19 cellular contexts compared by ENCODE assay signal in genomic region chr20:63401384-63402110, GRCh38. TPM values are rescaled to one million over a fixed set of nuclear protein-coding genes. Genes with fewer than 3 reads are reported as not detected.
A peak's percentile ranks its signal among the peaks of the same experiment; 100 is the strongest.
DNase-seq lines count a peak whose midpoint lies in the region; ATAC-seq, FAIRE-seq and TF ChIP-seq lines count a peak whose summit lies in the region.
"Had no signal": no experiment of that assay in that cellular context is flagged by ENCODE, and none has a peak within 500 bp of the region (broad histone marks: within the 10 kb centered on the region; RNA-seq: fewer than 3 reads in every experiment).

No MANE protein-coding gene starts in this region.

- H2AFZ ChIP-seq in HepG2 (ENCODE audit: low read length), result no peak overlapping the region
- no peak overlapping the region for H2AFZ ChIP-seq in H1 (ENCODE audit: low read length)
- no peak overlapping the region for H2AFZ ChIP-seq in neuronal stem cell (ENCODE audit: low read length)

- H3K9me3 ChIP-seq in HepG2 (ENCODE audit: low read length) (no peaks in the 10 kb centered on the region), right lobe of liver (no peaks in the 10 kb centered on the region), H1 (ENCODE audit: insufficient read depth in 2 of 2, low read depth in 1 of 2, low read length in 1 of 2) (no peaks in the 10 kb centered on the region), neuronal stem cell (replicated peaks in 1 of 2; ENCODE audit: control insufficient read depth in 2 of 2, insufficient read depth in 1 of 2, low read depth in 1 of 2, low read length in 2 of 2) (peaks cover 0 to 4% of the 10 kb centered on the region in 2 donors), SJCRH30 (replicated peaks) (no peaks in the 10 kb centered on the region)
- H3K9me3 ChIP-seq: BLaER1 had no signal

- H3K79me2 ChIP-seq in HepG2 (ENCODE audit: insufficient read depth, low read length) (no peaks in the 10 kb centered on the region), H1 (ENCODE audit: control insufficient read depth in 1 of 2, insufficient read depth in 2 of 2, low read length in 2 of 2) (no peaks in the 10 kb centered on the region)

- no peak overlapping the region for H3K23ac ChIP-seq in H1 (ENCODE audit: insufficient read length)
- H3K23ac ChIP-seq in neuronal stem cell (ENCODE audit: low read depth, low read length, poor library complexity), result peak overlapping the region; percentile 73

- H3K4me2 ChIP-seq in HepG2 (ENCODE audit: low read depth, low read length), result no peak overlapping the region
- no peak overlapping the region for H3K4me2 ChIP-seq in H1 (ENCODE audit: insufficient read depth in 1 of 2, low read depth in 2 of 2, low read length in 2 of 2)
- no peak overlapping the region for H3K4me2 ChIP-seq in neuronal stem cell (ENCODE audit: insufficient read depth, low read length, poor library complexity, severe bottlenecking)

- no peak overlapping the region for H2BK20ac ChIP-seq in H1 (ENCODE audit: low read length)

- no peak for ATAC-seq in HepG2
- no peak for ATAC-seq in right lobe of liver
- no peak for ATAC-seq in GM19324 (IDR thresholded peaks at IDR 0.05; ENCODE audit: low FRiP score, unreplicated experiment)

- no peak overlapping the region for H3K18ac ChIP-seq in H1 (ENCODE audit: extremely low read depth, low read length)
- H3K18ac ChIP-seq in neuronal stem cell (ENCODE audit: low read length), result peak overlapping the region; percentile 85

- TF ChIP-seq EP300 in HepG2 (IDR thresholded peaks at IDR 0.05; ENCODE audit: low read depth in 2 of 2, low read length in 2 of 2) (no peak), HepG2 (CRISPR knock-in tag; IDR thresholded peaks at IDR 0.05; ENCODE audit: borderline replicate concordance) (no peak), H1 (IDR thresholded peaks at IDR 0.05; ENCODE audit: borderline replicate concordance in 1 of 2, low read depth in 2 of 2, low read length in 2 of 2) (no peak)

- no peak for DNase-seq in HepG2 (ENCODE audit: low spot score)
- no peak for DNase-seq in right lobe of liver
- DNase-seq in H1 (ENCODE audit: low read depth in 1 of 2, low spot score in 2 of 2), result no peak
- no peak for DNase-seq in neuronal stem cell (ENCODE audit: low spot score)
- DNase-seq in LoVo (ENCODE audit: low spot score), result no peak
- no peak for DNase-seq in SJCRH30
- DNase-seq: 8988T; CD4-positive, alpha-beta memory T cell; DMS153; GF-D8; HCEC 1CT had no signal

- H2BK120ac ChIP-seq in H1 (replicated peaks; ENCODE audit: low read depth, low read length) (no peak overlapping the region), neuronal stem cell (ENCODE audit: low read depth, low read length) (no peak overlapping the region)

- no peaks in the 10 kb centered on the region for H3K23me2 ChIP-seq in H1 (ENCODE audit: low read depth, low read length)

- H2BK12ac ChIP-seq in H1 (ENCODE audit: low read depth, low read length), result peak overlapping the region; percentile 94; the same call in 1 of the 2 replicates
- H2BK12ac ChIP-seq in neuronal stem cell (ENCODE audit: low read length), result peak overlapping the region; percentile 84

- H3K56ac ChIP-seq in H1 (replicated peaks; ENCODE audit: insufficient read length, low read depth, low read length), result no peak overlapping the region

- TF ChIP-seq RAD21 in HepG2 (CRISPR knock-in tag; IDR thresholded peaks at IDR 0.05) (no peak), H1 (IDR thresholded peaks at IDR 0.05 in 1 of 2, conservative IDR thresholded peaks at IDR 0.05 in 1 of 2; ENCODE audit: low read depth in 2 of 2, low read length in 2 of 2) (no peak)

- no peaks in the 10 kb centered on the region for H3K36me3 ChIP-seq in HepG2 (replicated peaks in 1 of 2; ENCODE audit: control insufficient read depth in 1 of 2, insufficient read depth in 2 of 2, low read length in 2 of 2)
- H3K36me3 ChIP-seq in right lobe of liver, result no peaks in the 10 kb centered on the region
- H3K36me3 ChIP-seq in H1 (ENCODE audit: control insufficient read depth in 2 of 4, insufficient read depth in 4 of 4, low read length in 3 of 4), result no peaks in the 10 kb centered on the region
- no peaks in the 10 kb centered on the region for H3K36me3 ChIP-seq in neuronal stem cell (replicated peaks in 1 of 2; ENCODE audit: control insufficient read depth in 2 of 2, insufficient read depth in 2 of 2, low read length in 2 of 2)
- H3K36me3 ChIP-seq in SJCRH30, result no peaks in the 10 kb centered on the region
- H3K36me3 ChIP-seq: BLaER1 had no signal

- H3K14ac ChIP-seq in H1 (ENCODE audit: insufficient read length) (no peak overlapping the region), neuronal stem cell (ENCODE audit: low read length) (peak overlapping the region; percentile 98)

- H3K4me1 ChIP-seq in HepG2 (ENCODE audit: insufficient read depth, low read length) (no peaks in the 10 kb centered on the region; the same call in 1 of the 2 replicates), right lobe of liver (no peaks in the 10 kb centered on the region), H1 (replicated peaks in 1 of 4; ENCODE audit: control insufficient read depth in 3 of 4, insufficient read depth in 4 of 4, low read length in 3 of 4) (peaks cover 0 to 15% (median 9%) of the 10 kb centered on the region in 4 experiments; a peak in 4 of 7 replicates), neuronal stem cell (ENCODE audit: control insufficient read depth in 2 of 2, insufficient read depth in 1 of 2, low read depth in 1 of 2, low read length in 2 of 2) (peaks cover 0 to 5% of the 10 kb centered on the region in 2 donors), SJCRH30 (no peaks in the 10 kb centered on the region)

- no peak overlapping the region for H2BK15ac ChIP-seq in H1 (ENCODE audit: low read length)
- H2BK15ac ChIP-seq in neuronal stem cell (ENCODE audit: low read length), result no peak overlapping the region

- BruUV-seq in HepG2 (replicated peaks; lab: Mats Ljungman, UMichigan), result no TSS peak

- H2AK5ac ChIP-seq in H1 (ENCODE audit: low read depth, low read length) (0 out of 2 replicates have a peak overlapping the region, but pooled peaks have one; percentile 39), neuronal stem cell (ENCODE audit: low read depth, low read length) (peak overlapping the region; percentile 95)

- peaks cover 57 to 99% of the 10 kb centered on the region in 2 experiments for H3K27me3 ChIP-seq in HepG2 (ENCODE audit: control insufficient read depth in 1 of 2, insufficient read depth in 2 of 2, low read length in 2 of 2)
- H3K27me3 ChIP-seq in right lobe of liver, result no peaks in the 10 kb centered on the region
- no peaks in the 10 kb centered on the region for H3K27me3 ChIP-seq in H1 (replicated peaks in 1 of 4; ENCODE audit: control insufficient read depth in 3 of 4, extremely low read depth in 1 of 4, insufficient read depth in 3 of 4, low read length in 3 of 4)
- peaks cover 0 to 3% (median 0%) of the 10 kb centered on the region in 3 experiments for H3K27me3 ChIP-seq in neuronal stem cell (ENCODE audit: control insufficient read depth in 3 of 3, insufficient read depth in 3 of 3, low read depth in 1 of 3, low read length in 3 of 3)
- H3K27me3 ChIP-seq in SJCRH30, result peaks cover 90% of the 10 kb centered on the region

- H3K27ac ChIP-seq in HepG2 (ENCODE audit: extremely low read length, insufficient read depth, low read length) (no peak overlapping the region), right lobe of liver (no peak overlapping the region), H1 (ENCODE audit: low read depth, low read length) (no peak overlapping the region), neuronal stem cell (replicated peaks; ENCODE audit: low read length) (no peak overlapping the region), SJCRH30 (no peak overlapping the region)
- H3K27ac ChIP-seq: BLaER1, HL-60 had no signal

- H3K4me3 ChIP-seq in HepG2 (replicated peaks in 1 of 3; ENCODE audit: insufficient read depth in 1 of 3, low read depth in 2 of 3, low read length in 3 of 3) (no peak overlapping the region), right lobe of liver (no peak overlapping the region), H1 (ENCODE audit: extremely low read depth in 1 of 4, insufficient read depth in 2 of 4, low read depth in 3 of 4, low read length in 4 of 4) (no peak overlapping the region), neuronal stem cell (ENCODE audit: low read length in 2 of 2) (no peak overlapping the region), SJCRH30 (no peak overlapping the region)
- H3K4me3 ChIP-seq: BLaER1 had no signal

- in situ Hi-C loops in HepG2 (cut with HindIII; ENCODE audit: extremely low pct_ligation_motif_present, low pct_unique_long_range_greater_than_20kb), result no loop called here

- TF ChIP-seq CTCF in HepG2 (CRISPR knock-in tag; IDR thresholded peaks at IDR 0.05), result no peak
- TF ChIP-seq CTCF in right lobe of liver (IDR thresholded peaks at IDR 0.05), result no peak
- TF ChIP-seq CTCF in H1 (IDR thresholded peaks at IDR 0.05; ENCODE audit: control extremely low read depth in 1 of 3, insufficient read depth in 1 of 3, low read depth in 1 of 3, low read length in 3 of 3), result no peak

- POLR2A ChIA-PET in HepG2 (lab: Yijun Ruan, JAX), result no interaction called here
- POLR2A ChIA-PET in H1 (lab: Charles Lee; ENCODE audit: partially characterized antibody), result interaction anchor here (1.0 to 1.4 kb wide), 2 partner anchors 8 to 44 kb away, joined by 3 to 6 read pairs; no protein-coding TSS in a partner anchor

- H3K9ac ChIP-seq in HepG2 (ENCODE audit: insufficient read depth, low read depth, low read length), result no peak overlapping the region
- no peak overlapping the region for H3K9ac ChIP-seq in H1 (replicated peaks in 1 of 4; ENCODE audit: extremely low read depth in 1 of 4, low read depth in 3 of 4, low read length in 3 of 4)
- no peak overlapping the region for H3K9ac ChIP-seq in neuronal stem cell (ENCODE audit: low read depth, low read length, poor library complexity)
- H3K9ac ChIP-seq: BLaER1 had no signal

- 17% methylated on average over 21 of the region's 29 CpGs for WGBS in HepG2 (ENCODE audit: low lambda C conversion rate)
- WGBS in right lobe of liver (ENCODE audit: insufficient coverage, low coverage, low lambda C conversion rate, missing lambda C conversion rate), result 48% methylated on average over 13 of the region's 29 CpGs
- WGBS in H1 (ENCODE audit: extremely low coverage in 1 of 2, insufficient coverage in 1 of 2, insufficient read length in 1 of 2, insufficient replicate concordance in 2 of 2, low coverage in 1 of 2, low lambda C conversion rate in 2 of 2, missing lambda C conversion rate in 1 of 2), 2 experiments, result 89% methylated on average over 27 of the region's 29 CpGs; no CpG with 5 or more reads in 1 of the 2 experiments
- WGBS in neuronal stem cell (ENCODE audit: extremely low coverage in 2 of 2, insufficient read length in 2 of 2, insufficient replicate concordance in 1 of 2), 2 donors, result no CpG with 5 or more reads among the region's 29 CpGs

- TF ChIP-seq POLR2A in HepG2 (IDR thresholded peaks at IDR 0.05; ENCODE audit: insufficient read depth in 1 of 2, low read depth in 2 of 2, low read length in 2 of 2) (no peak), right lobe of liver (IDR thresholded peaks at IDR 0.05) (no peak), H1 (IDR thresholded peaks at IDR 0.05; ENCODE audit: control extremely low read depth in 1 of 2, low read depth in 2 of 2, low read length in 2 of 2) (no peak)

- H4K91ac ChIP-seq in H1 (replicated peaks; ENCODE audit: insufficient read length, low read length) (no peak overlapping the region), neuronal stem cell (ENCODE audit: low read depth, low read length, poor library complexity) (no peak overlapping the region)

- H4K8ac ChIP-seq in H1 (ENCODE audit: extremely low read depth, insufficient read depth, low read length) (peak overlapping the region; percentile 51; the same call in 1 of the 2 replicates), neuronal stem cell (ENCODE audit: low read depth, low read length) (no peak overlapping the region)

- peak overlapping the region; percentile 52; the same call in 1 of the 2 replicates for H2BK5ac ChIP-seq in H1 (ENCODE audit: low read depth, low read length)
- no peak overlapping the region for H2BK5ac ChIP-seq in neuronal stem cell (ENCODE audit: low read length)

- no peak overlapping the region for H4K5ac ChIP-seq in H1 (ENCODE audit: insufficient read length, low read depth, low read length)

- FAIRE-seq in HepG2 (lab: Jason Lieb, UNC), result no peak
- no peak for FAIRE-seq in H1 (lab: Jason Lieb, UNC)

- peaks cover 7% of the 10 kb centered on the region; the same call in 1 of the 2 replicates for H4K20me1 ChIP-seq in HepG2 (ENCODE audit: insufficient read depth, low read length)
- H4K20me1 ChIP-seq in H1 (replicated peaks in 1 of 2; ENCODE audit: control insufficient read depth in 1 of 2, insufficient read depth in 2 of 2, low read length in 2 of 2), result peaks cover 0 to 4% of the 10 kb centered on the region in 2 experiments

- intact Hi-C loops in HepG2 (cut with micrococcal nuclease; ENCODE audit: unreplicated experiment) (no loop called here), right lobe of liver (cut with DNase I) (no loop called here)

- no peaks in the 10 kb centered on the region for H3K79me1 ChIP-seq in H1 (ENCODE audit: low read depth, low read length)
- peaks cover 3% of the 10 kb centered on the region for H3K79me1 ChIP-seq in neuronal stem cell (ENCODE audit: low read depth, low read length)

- CTCF ChIA-PET in HepG2 (lab: Yijun Ruan, JAX; ENCODE audit: low intra/inter-chr PET ratio, low total read pairs), result no interaction called here
- CTCF ChIA-PET in H1 (lab: Charles Lee; ENCODE audit: partially characterized antibody), result interaction anchor here (0.9 to 1.4 kb wide), 4 partner anchors 8 to 178 kb away, joined by 3 to 7 read pairs (median 3); no protein-coding TSS in a partner anchor

- H3K4ac ChIP-seq in H1 (replicated peaks; ENCODE audit: insufficient read length, low read depth, low read length), result no peak overlapping the region
- H3K4ac ChIP-seq in neuronal stem cell (ENCODE audit: low read length), result no peak overlapping the region

RNA-seq across cellular contexts. Expression of gene CHRNA4, which starts 40.4 kb away (rescaled TPM):
- total RNA-seq in HepG2 (2016; rRNA removed; fragmentation: Illumina TruSeq; extraction: Trizol) (not detected in 2 replicates), right lobe of liver (100 to 1,000 TPM in 1 of 6 experiments, 10 to 100 TPM in 3, 1 to 10 TPM in 2; 4.6 to 165 (median 26.8) TPM)
- not detected in 2 replicates for total RNA-seq in HepG2 (2016; cell fraction: cytosol; rRNA removed; fragmentation: Illumina TruSeq; extraction: Trizol; ENCODE audit: low read depth)
- total RNA-seq in HepG2 (2016; cell fraction: insoluble cytoplasmic fraction; rRNA removed; fragmentation: Illumina TruSeq; extraction: Trizol), result not detected in 2 replicates
- total RNA-seq in HepG2 (2016; cell fraction: membrane; rRNA removed; fragmentation: Illumina TruSeq; extraction: Trizol), result not detected in 2 replicates
- total RNA-seq in HepG2 (2016; cell fraction: nucleus; rRNA removed; fragmentation: Illumina TruSeq; extraction: Trizol), result not detected in 2 replicates
- polyA plus RNA-seq in HepG2 (2011; rRNA removed) (not detected in 2 replicates), H1 (2011; rRNA removed) (4.3 and 5.0 TPM in 2 replicates)
- polyA plus RNA-seq in HepG2 (2011; cell fraction: cytosol; rRNA removed), result 0.06 TPM in 1 of 2 replicates, not detected in the other
- polyA plus RNA-seq in HepG2 (2011; cell fraction: nucleus; rRNA removed), result 0.10 and 0.14 TPM in 2 replicates
- 0.11 TPM in 1 of 2 replicates, not detected in the other for polyA plus RNA-seq in HepG2 (2012)
- polyA plus RNA-seq in HepG2 (2016; cell fraction: cytosol; fragmentation: Illumina TruSeq; extraction: Trizol; ENCODE audit: low read depth), result not detected in 2 replicates
- polyA plus RNA-seq in HepG2 (2016; cell fraction: insoluble cytoplasmic fraction; fragmentation: Illumina TruSeq; extraction: Trizol; ENCODE audit: low read depth), result not detected in 2 replicates
- not detected in 2 replicates for polyA plus RNA-seq in HepG2 (2016; cell fraction: membrane; fragmentation: Illumina TruSeq; extraction: Trizol; ENCODE audit: low read depth)
- polyA plus RNA-seq in HepG2 (2016; cell fraction: nucleus; fragmentation: Illumina TruSeq; extraction: Trizol; ENCODE audit: insufficient read depth, low read depth), result not detected in 2 replicates
- polyA minus RNA-seq in HepG2 (2011; rRNA and poly(A)+ RNA removed; ENCODE audit: low replicate concordance), result not detected in 2 replicates
- polyA minus RNA-seq in HepG2 (2011; cell fraction: cytosol; rRNA and poly(A)+ RNA removed), result not detected in 2 replicates
- polyA minus RNA-seq in HepG2 (2011; cell fraction: nucleus; rRNA and poly(A)+ RNA removed), result not detected in 2 replicates
- 2.7 and 5.7 TPM in 2 replicates for total RNA-seq in H1 (2021; fragmentation: NEBNext Ultra II Directional; extraction: Animal tissue kit (Norgen Biotek cat#: 25700))
- polyA plus RNA-seq in H1 (2011; cell fraction: cytosol; rRNA removed), result 1.8 TPM
- polyA plus RNA-seq in H1 (2011; cell fraction: nucleus; rRNA removed), result 4.9 TPM
- polyA plus RNA-seq in H1 (2012, experiment 1 of 2), result 2.0 to 4.0 TPM (median 2.5 TPM) in 4 replicates
- 1.6 TPM for polyA plus RNA-seq in H1 (2012, experiment 2 of 2)
- polyA plus RNA-seq in H1 (2013, experiment 1 of 2), result 4.1 TPM
- 3.8 TPM for polyA plus RNA-seq in H1 (2013, experiment 2 of 2)
- 5.6 and 11.1 TPM in 2 replicates for polyA minus RNA-seq in H1 (2011; rRNA and poly(A)+ RNA removed)
- 8.4 TPM for polyA minus RNA-seq in H1 (2011; cell fraction: cytosol; rRNA and poly(A)+ RNA removed)
- polyA minus RNA-seq in H1 (2011; cell fraction: nucleus; rRNA and poly(A)+ RNA removed), result 4.4 TPM
- polyA plus RNA-seq in neuronal stem cell (2013, experiment 1 of 2), result 0.29 TPM
- polyA plus RNA-seq in neuronal stem cell (2013, experiment 2 of 2), result 0.19 TPM
- total RNA-seq in SJCRH30 (2014; rRNA removed; shearing (Covaris generic)), result 0.06 TPM in 1 of 2 replicates, not detected in the other
- total RNA-seq: CD4-positive, alpha-beta memory T cell; H4; HT1080 had no signal
- polyA plus RNA-seq: AG04450; CD14-positive monocyte; CD4-positive, alpha-beta memory T cell; IgD-negative memory B cell had no signal
